ENCODE assay signal across 1 cellular context in the genomic region with DNA sequence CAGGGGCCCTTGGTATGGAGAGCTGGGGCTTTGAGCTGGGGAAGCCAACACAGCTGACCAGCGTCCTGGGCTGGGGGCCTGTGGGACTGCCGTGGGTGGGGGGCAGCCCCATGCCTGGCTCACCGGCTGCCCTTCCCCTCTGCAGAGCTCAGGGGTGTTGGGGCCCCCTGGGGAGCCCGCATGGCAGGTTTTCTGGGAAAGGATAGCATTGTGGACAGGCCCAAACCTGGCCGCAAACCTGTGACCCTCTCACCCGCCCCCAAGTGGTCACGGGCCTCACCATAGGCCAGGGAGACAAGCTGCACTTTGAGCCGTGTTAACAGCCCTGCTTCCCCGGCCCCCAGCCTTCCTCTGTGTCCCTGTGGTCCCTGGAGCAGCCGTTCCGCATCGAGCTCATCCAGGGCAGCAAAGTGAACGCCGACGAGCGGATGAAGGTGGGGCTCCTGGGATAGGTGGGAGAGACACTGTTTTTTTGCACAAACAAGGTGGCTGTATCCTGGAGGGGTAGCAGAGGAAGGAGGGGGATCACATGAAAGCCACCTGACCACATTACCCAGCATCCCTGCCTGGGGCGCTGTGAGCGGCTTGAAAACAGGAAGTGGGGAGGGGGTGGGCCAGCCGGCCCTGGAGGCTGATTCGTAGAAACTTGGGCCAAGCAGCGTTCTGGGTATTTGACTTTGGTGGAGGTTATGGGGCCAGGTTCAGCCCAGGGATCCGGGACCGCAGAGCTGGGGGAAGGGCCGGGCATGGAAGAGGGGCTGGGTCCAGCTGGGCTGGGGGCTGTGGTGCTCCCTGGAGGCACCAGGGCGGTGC.
A peak's percentile ranks its signal among the peaks of the same experiment; 100 is the strongest.
TF ChIP-seq lines count a peak whose summit lies in the region.

No MANE protein-coding gene starts in this region.

TF ChIP-seq in K562, 482 proteins besides CTCF, POLR2A, EP300 and RAD21 (continued from another document and continues in another):
- TF ChIP-seq, protein P1, sequence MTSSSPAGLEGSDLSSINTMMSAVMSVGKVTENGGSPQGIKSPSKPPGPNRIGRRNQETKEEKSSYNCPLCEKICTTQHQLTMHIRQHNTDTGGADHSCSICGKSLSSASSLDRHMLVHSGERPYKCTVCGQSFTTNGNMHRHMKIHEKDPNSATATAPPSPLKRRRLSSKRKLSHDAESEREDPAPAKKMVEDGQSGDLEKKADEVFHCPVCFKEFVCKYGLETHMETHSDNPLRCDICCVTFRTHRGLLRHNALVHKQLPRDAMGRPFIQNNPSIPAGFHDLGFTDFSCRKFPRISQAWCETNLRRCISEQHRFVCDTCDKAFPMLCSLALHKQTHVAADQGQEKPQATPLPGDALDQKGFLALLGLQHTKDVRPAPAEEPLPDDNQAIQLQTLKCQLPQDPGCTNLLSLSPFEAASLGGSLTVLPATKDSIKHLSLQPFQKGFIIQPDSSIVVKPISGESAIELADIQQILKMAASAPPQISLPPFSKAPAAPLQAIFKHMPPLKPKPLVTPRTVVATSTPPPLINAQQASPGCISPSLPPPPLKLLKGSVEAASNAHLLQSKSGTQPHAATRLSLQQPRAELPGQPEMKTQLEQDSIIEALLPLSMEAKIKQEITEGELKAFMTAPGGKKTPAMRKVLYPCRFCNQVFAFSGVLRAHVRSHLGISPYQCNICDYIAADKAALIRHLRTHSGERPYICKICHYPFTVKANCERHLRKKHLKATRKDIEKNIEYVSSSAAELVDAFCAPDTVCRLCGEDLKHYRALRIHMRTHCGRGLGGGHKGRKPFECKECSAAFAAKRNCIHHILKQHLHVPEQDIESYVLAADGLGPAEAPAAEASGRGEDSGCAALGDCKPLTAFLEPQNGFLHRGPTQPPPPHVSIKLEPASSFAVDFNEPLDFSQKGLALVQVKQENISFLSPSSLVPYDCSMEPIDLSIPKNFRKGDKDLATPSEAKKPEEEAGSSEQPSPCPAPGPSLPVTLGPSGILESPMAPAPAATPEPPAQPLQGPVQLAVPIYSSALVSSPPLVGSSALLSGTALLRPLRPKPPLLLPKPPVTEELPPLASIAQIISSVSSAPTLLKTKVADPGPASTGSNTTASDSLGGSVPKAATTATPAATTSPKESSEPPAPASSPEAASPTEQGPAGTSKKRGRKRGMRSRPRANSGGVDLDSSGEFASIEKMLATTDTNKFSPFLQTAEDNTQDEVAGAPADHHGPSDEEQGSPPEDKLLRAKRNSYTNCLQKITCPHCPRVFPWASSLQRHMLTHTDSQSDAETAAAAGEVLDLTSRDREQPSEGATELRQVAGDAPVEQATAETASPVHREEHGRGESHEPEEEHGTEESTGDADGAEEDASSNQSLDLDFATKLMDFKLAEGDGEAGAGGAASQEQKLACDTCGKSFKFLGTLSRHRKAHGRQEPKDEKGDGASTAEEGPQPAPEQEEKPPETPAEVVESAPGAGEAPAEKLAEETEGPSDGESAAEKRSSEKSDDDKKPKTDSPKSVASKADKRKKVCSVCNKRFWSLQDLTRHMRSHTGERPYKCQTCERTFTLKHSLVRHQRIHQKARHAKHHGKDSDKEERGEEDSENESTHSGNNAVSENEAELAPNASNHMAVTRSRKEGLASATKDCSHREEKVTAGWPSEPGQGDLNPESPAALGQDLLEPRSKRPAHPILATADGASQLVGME (CRISPR knock-in tag; IDR thresholded peaks at IDR 0.05) = peak; percentile 85
- TF ChIP-seq HMGN3 (IDR thresholded peaks at IDR 0.05; ENCODE audit: borderline replicate concordance, extremely low read depth, insufficient read length, low read depth, low read length) = no peak
- peak; percentile 93 for TF ChIP-seq ETV5 (CRISPR knock-in tag; IDR thresholded peaks at IDR 0.05; ENCODE audit: low read depth)
- no peak; the same call in 1 of the 2 replicates for TF ChIP-seq CHD2 (IDR thresholded peaks at IDR 0.05; ENCODE audit: low read depth, low read length)
- TF ChIP-seq, protein P2, sequence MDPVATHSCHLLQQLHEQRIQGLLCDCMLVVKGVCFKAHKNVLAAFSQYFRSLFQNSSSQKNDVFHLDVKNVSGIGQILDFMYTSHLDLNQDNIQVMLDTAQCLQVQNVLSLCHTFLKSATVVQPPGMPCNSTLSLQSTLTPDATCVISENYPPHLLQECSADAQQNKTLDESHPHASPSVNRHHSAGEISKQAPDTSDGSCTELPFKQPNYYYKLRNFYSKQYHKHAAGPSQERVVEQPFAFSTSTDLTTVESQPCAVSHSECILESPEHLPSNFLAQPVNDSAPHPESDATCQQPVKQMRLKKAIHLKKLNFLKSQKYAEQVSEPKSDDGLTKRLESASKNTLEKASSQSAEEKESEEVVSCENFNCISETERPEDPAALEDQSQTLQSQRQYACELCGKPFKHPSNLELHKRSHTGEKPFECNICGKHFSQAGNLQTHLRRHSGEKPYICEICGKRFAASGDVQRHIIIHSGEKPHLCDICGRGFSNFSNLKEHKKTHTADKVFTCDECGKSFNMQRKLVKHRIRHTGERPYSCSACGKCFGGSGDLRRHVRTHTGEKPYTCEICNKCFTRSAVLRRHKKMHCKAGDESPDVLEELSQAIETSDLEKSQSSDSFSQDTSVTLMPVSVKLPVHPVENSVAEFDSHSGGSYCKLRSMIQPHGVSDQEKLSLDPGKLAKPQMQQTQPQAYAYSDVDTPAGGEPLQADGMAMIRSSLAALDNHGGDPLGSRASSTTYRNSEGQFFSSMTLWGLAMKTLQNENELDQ (CRISPR knock-in tag; IDR thresholded peaks at IDR 0.05; ENCODE audit: borderline replicate concordance) = no peak
- 0 out of 2 replicates have a peak, but pooled peaks have one; percentile 22 for TF ChIP-seq CBFB (CRISPR knock-in tag; IDR thresholded peaks at IDR 0.05)
- TF ChIP-seq ZNF224 (CRISPR knock-in tag; IDR thresholded peaks at IDR 0.05) = no peak
- peak; percentile 88 for TF ChIP-seq ZNF175 (CRISPR knock-in tag; IDR thresholded peaks at IDR 0.05; ENCODE audit: low read depth)
- TF ChIP-seq CREM (IDR thresholded peaks at IDR 0.05; ENCODE audit: low read depth) = no peak
- TF ChIP-seq RBM14 (IDR thresholded peaks at IDR 0.05; ENCODE audit: borderline replicate concordance, insufficient read depth, low read depth, low read length) = no peak
- no peak for TF ChIP-seq ZNF121 (CRISPR knock-in tag; conservative IDR thresholded peaks at IDR 0.05)
- peak; percentile 77; the same call in 1 of the 2 replicates for TF ChIP-seq RFX7 (CRISPR knock-in tag; IDR thresholded peaks at IDR 0.05)
- peak; percentile 83 for TF ChIP-seq TBP (optimal IDR thresholded peaks at IDR 0.05; ENCODE audit: low read depth, low read length)
- TF ChIP-seq POLR2AphosphoS5 (IDR thresholded peaks at IDR 0.05; ENCODE audit: control insufficient read depth, insufficient read depth, low read depth, low read length) = peak; percentile 24
- TF ChIP-seq, protein P3, sequence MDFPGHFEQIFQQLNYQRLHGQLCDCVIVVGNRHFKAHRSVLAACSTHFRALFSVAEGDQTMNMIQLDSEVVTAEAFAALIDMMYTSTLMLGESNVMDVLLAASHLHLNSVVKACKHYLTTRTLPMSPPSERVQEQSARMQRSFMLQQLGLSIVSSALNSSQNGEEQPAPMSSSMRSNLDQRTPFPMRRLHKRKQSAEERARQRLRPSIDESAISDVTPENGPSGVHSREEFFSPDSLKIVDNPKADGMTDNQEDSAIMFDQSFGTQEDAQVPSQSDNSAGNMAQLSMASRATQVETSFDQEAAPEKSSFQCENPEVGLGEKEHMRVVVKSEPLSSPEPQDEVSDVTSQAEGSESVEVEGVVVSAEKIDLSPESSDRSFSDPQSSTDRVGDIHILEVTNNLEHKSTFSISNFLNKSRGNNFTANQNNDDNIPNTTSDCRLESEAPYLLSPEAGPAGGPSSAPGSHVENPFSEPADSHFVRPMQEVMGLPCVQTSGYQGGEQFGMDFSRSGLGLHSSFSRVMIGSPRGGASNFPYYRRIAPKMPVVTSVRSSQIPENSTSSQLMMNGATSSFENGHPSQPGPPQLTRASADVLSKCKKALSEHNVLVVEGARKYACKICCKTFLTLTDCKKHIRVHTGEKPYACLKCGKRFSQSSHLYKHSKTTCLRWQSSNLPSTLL (IDR thresholded peaks at IDR 0.05) = peak; percentile 11; the same call in 1 of the 2 replicates
- TF ChIP-seq ZNF780A (CRISPR knock-in tag; IDR thresholded peaks at IDR 0.05) = no peak
- TF ChIP-seq ZNF239 (CRISPR knock-in tag; IDR thresholded peaks at IDR 0.05) = no peak; the same call in 1 of the 2 replicates
- TF ChIP-seq, protein P4, sequence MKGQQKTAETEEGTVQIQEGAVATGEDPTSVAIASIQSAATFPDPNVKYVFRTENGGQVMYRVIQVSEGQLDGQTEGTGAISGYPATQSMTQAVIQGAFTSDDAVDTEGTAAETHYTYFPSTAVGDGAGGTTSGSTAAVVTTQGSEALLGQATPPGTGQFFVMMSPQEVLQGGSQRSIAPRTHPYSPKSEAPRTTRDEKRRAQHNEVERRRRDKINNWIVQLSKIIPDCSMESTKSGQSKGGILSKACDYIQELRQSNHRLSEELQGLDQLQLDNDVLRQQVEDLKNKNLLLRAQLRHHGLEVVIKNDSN (CRISPR knock-in tag; IDR thresholded peaks at IDR 0.05) = peak; percentile 93
- TF ChIP-seq, protein P5, sequence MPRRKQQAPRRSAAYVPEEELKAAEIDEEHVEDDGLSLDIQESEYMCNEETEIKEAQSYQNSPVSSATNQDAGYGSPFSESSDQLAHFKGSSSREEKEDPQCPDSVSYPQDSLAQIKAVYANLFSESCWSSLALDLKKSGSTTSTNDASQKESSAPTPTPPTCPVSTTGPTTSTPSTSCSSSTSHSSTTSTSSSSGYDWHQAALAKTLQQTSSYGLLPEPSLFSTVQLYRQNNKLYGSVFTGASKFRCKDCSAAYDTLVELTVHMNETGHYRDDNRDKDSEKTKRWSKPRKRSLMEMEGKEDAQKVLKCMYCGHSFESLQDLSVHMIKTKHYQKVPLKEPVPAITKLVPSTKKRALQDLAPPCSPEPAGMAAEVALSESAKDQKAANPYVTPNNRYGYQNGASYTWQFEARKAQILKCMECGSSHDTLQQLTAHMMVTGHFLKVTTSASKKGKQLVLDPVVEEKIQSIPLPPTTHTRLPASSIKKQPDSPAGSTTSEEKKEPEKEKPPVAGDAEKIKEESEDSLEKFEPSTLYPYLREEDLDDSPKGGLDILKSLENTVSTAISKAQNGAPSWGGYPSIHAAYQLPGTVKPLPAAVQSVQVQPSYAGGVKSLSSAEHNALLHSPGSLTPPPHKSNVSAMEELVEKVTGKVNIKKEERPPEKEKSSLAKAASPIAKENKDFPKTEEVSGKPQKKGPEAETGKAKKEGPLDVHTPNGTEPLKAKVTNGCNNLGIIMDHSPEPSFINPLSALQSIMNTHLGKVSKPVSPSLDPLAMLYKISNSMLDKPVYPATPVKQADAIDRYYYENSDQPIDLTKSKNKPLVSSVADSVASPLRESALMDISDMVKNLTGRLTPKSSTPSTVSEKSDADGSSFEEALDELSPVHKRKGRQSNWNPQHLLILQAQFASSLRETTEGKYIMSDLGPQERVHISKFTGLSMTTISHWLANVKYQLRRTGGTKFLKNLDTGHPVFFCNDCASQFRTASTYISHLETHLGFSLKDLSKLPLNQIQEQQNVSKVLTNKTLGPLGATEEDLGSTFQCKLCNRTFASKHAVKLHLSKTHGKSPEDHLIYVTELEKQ (CRISPR knock-in tag; IDR thresholded peaks at IDR 0.05) = no peak; the same call in 1 of the 2 replicates
- peak; percentile 95 for TF ChIP-seq ZNF589 (CRISPR knock-in tag; IDR thresholded peaks at IDR 0.05; ENCODE audit: low read depth)
- no peak for TF ChIP-seq HNRNPH1 (optimal IDR thresholded peaks at IDR 0.05; ENCODE audit: low read depth, low read length)
- no peak for TF ChIP-seq HLTF (IDR thresholded peaks at IDR 0.05)
- TF ChIP-seq ZNF696 (CRISPR knock-in tag; conservative IDR thresholded peaks at IDR 0.05) = no peak
- peak; percentile 95 for TF ChIP-seq C11orf30 (IDR thresholded peaks at IDR 0.05; ENCODE audit: low read depth)
- 0 out of 2 replicates have a peak, but pooled peaks have one; percentile 15 for TF ChIP-seq LARP7 (IDR thresholded peaks at IDR 0.05)
- TF ChIP-seq ZNF212 (CRISPR knock-in tag; IDR thresholded peaks at IDR 0.05) = 0 out of 2 replicates have a peak, but pooled peaks have one; percentile 34
- TF ChIP-seq, protein P6, sequence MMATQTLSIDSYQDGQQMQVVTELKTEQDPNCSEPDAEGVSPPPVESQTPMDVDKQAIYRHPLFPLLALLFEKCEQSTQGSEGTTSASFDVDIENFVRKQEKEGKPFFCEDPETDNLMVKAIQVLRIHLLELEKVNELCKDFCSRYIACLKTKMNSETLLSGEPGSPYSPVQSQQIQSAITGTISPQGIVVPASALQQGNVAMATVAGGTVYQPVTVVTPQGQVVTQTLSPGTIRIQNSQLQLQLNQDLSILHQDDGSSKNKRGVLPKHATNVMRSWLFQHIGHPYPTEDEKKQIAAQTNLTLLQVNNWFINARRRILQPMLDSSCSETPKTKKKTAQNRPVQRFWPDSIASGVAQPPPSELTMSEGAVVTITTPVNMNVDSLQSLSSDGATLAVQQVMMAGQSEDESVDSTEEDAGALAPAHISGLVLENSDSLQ (IDR thresholded peaks at IDR 0.05) = no peak
- peak; percentile 58 for TF ChIP-seq EGR1 (conservative IDR thresholded peaks at IDR 0.05)
- TF ChIP-seq, protein P7, sequence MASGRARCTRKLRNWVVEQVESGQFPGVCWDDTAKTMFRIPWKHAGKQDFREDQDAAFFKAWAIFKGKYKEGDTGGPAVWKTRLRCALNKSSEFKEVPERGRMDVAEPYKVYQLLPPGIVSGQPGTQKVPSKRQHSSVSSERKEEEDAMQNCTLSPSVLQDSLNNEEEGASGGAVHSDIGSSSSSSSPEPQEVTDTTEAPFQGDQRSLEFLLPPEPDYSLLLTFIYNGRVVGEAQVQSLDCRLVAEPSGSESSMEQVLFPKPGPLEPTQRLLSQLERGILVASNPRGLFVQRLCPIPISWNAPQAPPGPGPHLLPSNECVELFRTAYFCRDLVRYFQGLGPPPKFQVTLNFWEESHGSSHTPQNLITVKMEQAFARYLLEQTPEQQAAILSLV (tag; IDR thresholded peaks at IDR 0.05) = no peak
- peak; percentile 53 for TF ChIP-seq FOS (IDR thresholded peaks at IDR 0.05; ENCODE audit: extremely low read depth, insufficient read length)
- TF ChIP-seq GATAD2B (IDR thresholded peaks at IDR 0.05; ENCODE audit: borderline replicate concordance) = 0 out of 2 replicates have a peak, but pooled peaks have one; percentile 29
- TF ChIP-seq, protein P8, sequence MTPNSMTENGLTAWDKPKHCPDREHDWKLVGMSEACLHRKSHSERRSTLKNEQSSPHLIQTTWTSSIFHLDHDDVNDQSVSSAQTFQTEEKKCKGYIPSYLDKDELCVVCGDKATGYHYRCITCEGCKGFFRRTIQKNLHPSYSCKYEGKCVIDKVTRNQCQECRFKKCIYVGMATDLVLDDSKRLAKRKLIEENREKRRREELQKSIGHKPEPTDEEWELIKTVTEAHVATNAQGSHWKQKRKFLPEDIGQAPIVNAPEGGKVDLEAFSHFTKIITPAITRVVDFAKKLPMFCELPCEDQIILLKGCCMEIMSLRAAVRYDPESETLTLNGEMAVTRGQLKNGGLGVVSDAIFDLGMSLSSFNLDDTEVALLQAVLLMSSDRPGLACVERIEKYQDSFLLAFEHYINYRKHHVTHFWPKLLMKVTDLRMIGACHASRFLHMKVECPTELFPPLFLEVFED (CRISPR knock-in tag; conservative IDR thresholded peaks at IDR 0.05) = no peak; the same call in 1 of the 2 replicates
- TF ChIP-seq, protein P9, sequence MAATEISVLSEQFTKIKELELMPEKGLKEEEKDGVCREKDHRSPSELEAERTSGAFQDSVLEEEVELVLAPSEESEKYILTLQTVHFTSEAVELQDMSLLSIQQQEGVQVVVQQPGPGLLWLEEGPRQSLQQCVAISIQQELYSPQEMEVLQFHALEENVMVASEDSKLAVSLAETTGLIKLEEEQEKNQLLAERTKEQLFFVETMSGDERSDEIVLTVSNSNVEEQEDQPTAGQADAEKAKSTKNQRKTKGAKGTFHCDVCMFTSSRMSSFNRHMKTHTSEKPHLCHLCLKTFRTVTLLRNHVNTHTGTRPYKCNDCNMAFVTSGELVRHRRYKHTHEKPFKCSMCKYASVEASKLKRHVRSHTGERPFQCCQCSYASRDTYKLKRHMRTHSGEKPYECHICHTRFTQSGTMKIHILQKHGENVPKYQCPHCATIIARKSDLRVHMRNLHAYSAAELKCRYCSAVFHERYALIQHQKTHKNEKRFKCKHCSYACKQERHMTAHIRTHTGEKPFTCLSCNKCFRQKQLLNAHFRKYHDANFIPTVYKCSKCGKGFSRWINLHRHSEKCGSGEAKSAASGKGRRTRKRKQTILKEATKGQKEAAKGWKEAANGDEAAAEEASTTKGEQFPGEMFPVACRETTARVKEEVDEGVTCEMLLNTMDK (IDR thresholded peaks at IDR 0.05; ENCODE audit: borderline replicate concordance, insufficient read depth, low read depth, low read length, poor library complexity, severe bottlenecking) = no peak
